Comparison of ENCODE assay signal across 9 cellular contexts in genomic region chr19:38878575-38879399, GRCh38. TPM values are rescaled to one million over a fixed set of nuclear protein-coding genes. Genes with fewer than 3 reads are reported as not detected.
A peak's percentile ranks its signal among the peaks of the same experiment; 100 is the strongest.
DNase-seq lines count a peak whose midpoint lies in the region; ATAC-seq and TF ChIP-seq lines count a peak whose summit lies in the region.
"Had no signal": no experiment of that assay in that cellular context is flagged by ENCODE, and none has a peak within 500 bp of the region (broad histone marks: within the 10 kb centered on the region; RNA-seq: fewer than 3 reads in every experiment).

No MANE protein-coding gene starts in this region.

- no peaks in the 10 kb centered on the region for H3K9me3 ChIP-seq in WERI-Rb-1 (ENCODE audit: severe bottlenecking)
- H3K9me3 ChIP-seq in subcutaneous abdominal adipose tissue (ENCODE audit: control insufficient read depth in 5 of 5, low read length in 5 of 5): no peaks in the 10 kb centered on the region

- H3K27ac Mint-ChIP-seq in activated CD4-positive, alpha-beta T cell treated with anti-CD3 and anti-CD28 coated beads, Interleukin-2, amount 10 ng/mL, durations not matched to agents 7 days and 5 days: peak overlapping the region; percentile 98

- peak overlapping the region in 4 of 5 donors; percentile 48 to 67 (median 58) for H3K9ac ChIP-seq in subcutaneous abdominal adipose tissue (ENCODE audit: low read length in 5 of 5)

- ATAC-seq in HG03095 (IDR thresholded peaks at IDR 0.05; ENCODE audit: unreplicated experiment): no peak
- ATAC-seq in GM21360 (IDR thresholded peaks at IDR 0.05; ENCODE audit: unreplicated experiment): no peak

- H3K36me3 ChIP-seq in WERI-Rb-1: no peaks in the 10 kb centered on the region
- H3K36me3 ChIP-seq in subcutaneous abdominal adipose tissue (ENCODE audit: control insufficient read depth in 5 of 5, insufficient read depth in 5 of 5, low read length in 5 of 5): peaks cover 0 to 45% (median 30%) of the 10 kb centered on the region in 5 donors

- no peaks in the 10 kb centered on the region for H3K27me3 Mint-ChIP-seq in activated CD4-positive, alpha-beta T cell treated with anti-CD3 and anti-CD28 coated beads, Interleukin-2, amount 10 ng/mL, durations not matched to agents 7 days and 5 days

- POLR2A ChIA-PET in activated CD4-positive, alpha-beta T cell treated with anti-CD3 and anti-CD28 coated beads, Interleukin-2, amount 10 ng/mL, durations not matched to agents 7 days and 5 days (lab: Charles Lee): no interaction called here

- no peak for DNase-seq in activated CD4-positive, alpha-beta T cell treated with anti-CD3 and anti-CD28 coated beads, Interleukin-2, amount 10 ng/mL, durations not matched to agents 7 days and 5 days
- DNase-seq in activated CD4-positive, alpha-beta T cell treated with anti-CD3 and anti-CD28 coated beads, Interleukin-2, amount 50 U/mL, for 1 hour: no peak
- DNase-seq in WERI-Rb-1 (no peak), iPS-NIHi11 (ENCODE audit: low spot score) (peak; percentile 18)
- DNase-seq in stimulated activated CD4-positive, alpha-beta T cell treated with anti-CD3 and anti-CD28 coated beads, Interleukin-4, amount 100 ng/mL, for 24 hours: no peak
- DNase-seq: NCI-H446 had no signal

- H3K36me3 Mint-ChIP-seq in activated CD4-positive, alpha-beta T cell treated with anti-CD3 and anti-CD28 coated beads, Interleukin-2, amount 10 ng/mL, durations not matched to agents 7 days and 5 days (ENCODE audit: low read depth): peaks cover 16% of the 10 kb centered on the region

- H3K4me1 ChIP-seq in subcutaneous abdominal adipose tissue (ENCODE audit: control insufficient read depth in 5 of 5, insufficient read depth in 5 of 5, low read length in 5 of 5): peaks cover 0 to 25% (median 12%) of the 10 kb centered on the region in 5 donors

- H3K4me3 Mint-ChIP-seq in activated CD4-positive, alpha-beta T cell treated with anti-CD3 and anti-CD28 coated beads, Interleukin-2, amount 10 ng/mL, durations not matched to agents 7 days and 5 days: peak overlapping the region; percentile 94

- H3K4me1 Mint-ChIP-seq in activated CD4-positive, alpha-beta T cell treated with anti-CD3 and anti-CD28 coated beads, Interleukin-2, amount 10 ng/mL, durations not matched to agents 7 days and 5 days: peaks cover 38% of the 10 kb centered on the region

- CTCF ChIA-PET in activated CD4-positive, alpha-beta T cell treated with anti-CD3 and anti-CD28 coated beads, Interleukin-2, amount 10 ng/mL, durations not matched to agents 7 days and 5 days (lab: Charles Lee): interaction anchor here (0.5 to 6.0 kb wide), 12 partner anchors 8 to 476 kb away, joined by 3 to 30 read pairs (median 5); partner anchors contain the start of genes FAM98C, MRPS12 and SARS2

- H3K27ac ChIP-seq in WERI-Rb-1 (peak overlapping the region; percentile 78), subcutaneous abdominal adipose tissue (ENCODE audit: low read depth, low read length) (peak overlapping the region; percentile 41)

- no peaks in the 10 kb centered on the region for H3K27me3 ChIP-seq in WERI-Rb-1 (ENCODE audit: insufficient read depth, low read depth, severe bottlenecking)
- H3K27me3 ChIP-seq in subcutaneous abdominal adipose tissue (ENCODE audit: control insufficient read depth in 5 of 5, insufficient read depth in 4 of 5, low read length in 5 of 5): no peaks in the 10 kb centered on the region

- no peaks in the 10 kb centered on the region for H3K9me3 Mint-ChIP-seq in activated CD4-positive, alpha-beta T cell treated with anti-CD3 and anti-CD28 coated beads, Interleukin-2, amount 10 ng/mL, durations not matched to agents 7 days and 5 days

- H3K4me3 ChIP-seq in WERI-Rb-1 (ENCODE audit: low read depth, low read length) (no peak overlapping the region), subcutaneous abdominal adipose tissue (ENCODE audit: low read depth in 1 of 5, low read length in 5 of 5) (no peak overlapping the region)

- 0 out of 2 replicates have a peak, but pooled peaks have one; percentile 10 for TF ChIP-seq CTCF in WERI-Rb-1 (IDR thresholded peaks at IDR 0.05; ENCODE audit: low read depth, low read length)

RNA-seq across cellular contexts. Expression of gene RINL, which starts 0.7 kb away (rescaled TPM):
- 10 to 100 TPM; 65.0 to 66.9 TPM for total RNA-seq in activated CD4-positive, alpha-beta T cell treated with anti-CD3 and anti-CD28 coated beads, Interleukin-2, amount 10 ng/mL, durations not matched to agents 7 days and 5 days

RNA-seq across cellular contexts. Expression of gene SIRT2, which starts 20.6 kb away (rescaled TPM):
- total RNA-seq in activated CD4-positive, alpha-beta T cell treated with anti-CD3 and anti-CD28 coated beads, Interleukin-2, amount 10 ng/mL, durations not matched to agents 7 days and 5 days: 10 to 100 TPM; 45.2 to 47.1 TPM

RNA-seq across cellular contexts. Expression of gene NFKBIB, which starts 21.0 kb away (rescaled TPM):
- total RNA-seq in activated CD4-positive, alpha-beta T cell treated with anti-CD3 and anti-CD28 coated beads, Interleukin-2, amount 10 ng/mL, durations not matched to agents 7 days and 5 days: 10 to 100 TPM; 31.6 to 32.2 TPM

RNA-seq across cellular contexts. Expression of gene HNRNPL, which starts 29.0 kb away (rescaled TPM):
- total RNA-seq in activated CD4-positive, alpha-beta T cell treated with anti-CD3 and anti-CD28 coated beads, Interleukin-2, amount 10 ng/mL, durations not matched to agents 7 days and 5 days: 100 to 1,000 TPM; 517 to 535 TPM

RNA-seq across cellular contexts. Expression of gene CCER2, which starts 33.2 kb away (rescaled TPM):
- under 1 TPM; 0.83 to 0.97 TPM for total RNA-seq in activated CD4-positive, alpha-beta T cell treated with anti-CD3 and anti-CD28 coated beads, Interleukin-2, amount 10 ng/mL, durations not matched to agents 7 days and 5 days
